In genomic region chr1:46757256-46757955, GRCh38 we compare ENCODE assay signal across 13 cellular contexts. TPM values are rescaled to one million over a fixed set of nuclear protein-coding genes. Genes with fewer than 3 reads are reported as not detected.
DNase-seq lines count a peak whose midpoint lies in the region; ATAC-seq and TF ChIP-seq lines count a peak whose summit lies in the region.
"Had no signal": no experiment of that assay in that cellular context is flagged by ENCODE, and none has a peak within 500 bp of the region (broad histone marks: within the 10 kb centered on the region; RNA-seq: fewer than 3 reads in every experiment).

No MANE protein-coding gene starts in this region.

- H3K9me3 ChIP-seq in H9 (ENCODE audit: control insufficient read depth, low read depth, low read length) (no peaks in the 10 kb centered on the region), esophagus (ENCODE audit: control insufficient read depth in 2 of 2, insufficient read depth in 1 of 2, low read depth in 1 of 2, low read length in 1 of 2) (no peaks in the 10 kb centered on the region), trophoblast cell (ENCODE audit: insufficient read depth, low read depth, low read length) (no peaks in the 10 kb centered on the region), A673 (ENCODE audit: low read depth, low read length, poor library complexity, severe bottlenecking) (no peaks in the 10 kb centered on the region)

- H3K14ac ChIP-seq in H9 (ENCODE audit: insufficient read depth, low read length), result no peak overlapping the region
- no peak overlapping the region for H3K14ac ChIP-seq in trophoblast cell (ENCODE audit: low read length)

- no peak overlapping the region for H3K27ac ChIP-seq in H9 (ENCODE audit: insufficient read length, low read depth, low read length)
- peak overlapping the region; percentile 75 to 85 for H3K27ac ChIP-seq in esophagus (ENCODE audit: low read depth in 2 of 2, low read length in 1 of 2)
- peak overlapping the region; percentile 62 for H3K27ac ChIP-seq in trophoblast cell (ENCODE audit: low read depth, low read length)
- H3K27ac ChIP-seq in A673 (ENCODE audit: low read depth, low read length, poor library complexity, severe bottlenecking), result no peak overlapping the region

- no peak overlapping the region for H4K12ac ChIP-seq in trophoblast cell (ENCODE audit: low read depth, low read length)

- no peaks in the 10 kb centered on the region for H3K79me2 ChIP-seq in H9 (ENCODE audit: insufficient read depth, low read length)
- H3K79me2 ChIP-seq in trophoblast cell (ENCODE audit: control insufficient read depth, insufficient read depth, low read length, poor library complexity), result no peaks in the 10 kb centered on the region

- no peak overlapping the region for H3K56ac ChIP-seq in H9 (ENCODE audit: insufficient read length, low read depth, low read length)

- no peak overlapping the region for H4K5ac ChIP-seq in H9 (ENCODE audit: insufficient read length, low read depth, low read length)

- H3K27me3 ChIP-seq in H9 (ENCODE audit: insufficient read depth, low read length) (no peaks in the 10 kb centered on the region), esophagus (ENCODE audit: control insufficient read depth in 1 of 2, insufficient read depth in 2 of 2, low read length in 2 of 2) (no peaks in the 10 kb centered on the region), trophoblast cell (ENCODE audit: insufficient read depth, low read length) (no peaks in the 10 kb centered on the region), A673 (replicated peaks; ENCODE audit: insufficient read depth, low read depth, low read length, poor library complexity) (peaks cover 34% of the 10 kb centered on the region)

- peak overlapping the region; percentile 29 to 90 (median 61); a peak in 6 of 7 replicates for H3K27ac Mint-ChIP-seq in H9
- no peak overlapping the region for H3K27ac Mint-ChIP-seq in natural killer cell
- H3K27ac Mint-ChIP-seq: CD8-positive, alpha-beta memory T cell had no signal

- H2BK120ac ChIP-seq in H9 (ENCODE audit: low read depth, low read length, poor library complexity, severe bottlenecking) (no peak overlapping the region), trophoblast cell (ENCODE audit: insufficient read depth, low read length, poor library complexity) (peak overlapping the region; percentile 15)

- BruUV-seq in A673 (replicated peaks; lab: Mats Ljungman, UMichigan), result no TSS peak

- H4K8ac ChIP-seq in H9 (replicated peaks; ENCODE audit: insufficient read length, low read depth, low read length) (no peak overlapping the region), trophoblast cell (ENCODE audit: low read depth, low read length) (no peak overlapping the region)

- H3K79me1 ChIP-seq in H9 (ENCODE audit: insufficient read depth, low read depth, low read length, poor library complexity, severe bottlenecking) (no peaks in the 10 kb centered on the region), trophoblast cell (ENCODE audit: low read length) (peaks cover 5% of the 10 kb centered on the region)

- H2BK12ac ChIP-seq in H9 (ENCODE audit: insufficient read length, low read depth, low read length), result no peak overlapping the region
- H2BK12ac ChIP-seq in trophoblast cell (ENCODE audit: low read length), result no peak overlapping the region

- H3K23ac ChIP-seq in H9 (ENCODE audit: insufficient read length, low read depth, low read length) (no peak overlapping the region), trophoblast cell (ENCODE audit: low read length) (no peak overlapping the region)

- no peak overlapping the region for H2BK20ac ChIP-seq in H9 (ENCODE audit: low read depth, low read length, poor library complexity, severe bottlenecking)

- H3K27me3 Mint-ChIP-seq in H9 (ENCODE audit: low read depth) (peaks cover 6% of the 10 kb centered on the region), natural killer cell (ENCODE audit: low read depth in 2 of 2) (peaks cover 35 to 51% of the 10 kb centered on the region in 2 donors)

- H3K4ac ChIP-seq in H9 (ENCODE audit: low read depth, low read length) (no peak overlapping the region), trophoblast cell (ENCODE audit: low read depth, low read length) (no peak overlapping the region)

- H3K9ac ChIP-seq in H9 (ENCODE audit: extremely low read depth, insufficient read length, low read length) (no peak overlapping the region), trophoblast cell (ENCODE audit: low read length) (no peak overlapping the region)

- H3K9me3 Mint-ChIP-seq in H9 (peaks cover 3 to 6% of the 10 kb centered on the region in 2 experiments; a peak in 3 of 5 replicates), natural killer cell (peaks cover 0 to 2% of the 10 kb centered on the region in 2 donors)

- no peak overlapping the region for H4K91ac ChIP-seq in H9 (ENCODE audit: insufficient read length, low read depth, low read length)
- peak overlapping the region; percentile 4 for H4K91ac ChIP-seq in trophoblast cell (ENCODE audit: low read depth, low read length)

- no peak overlapping the region for H2AK5ac ChIP-seq in H9 (ENCODE audit: insufficient read length, low read length)
- no peak overlapping the region for H2AK5ac ChIP-seq in trophoblast cell (ENCODE audit: low read length)

- no CpG with 5 or more reads among the region's 6 CpGs for WGBS in H9 (ENCODE audit: extremely low coverage, insufficient read length, low lambda C conversion rate)
- WGBS in esophagus, 2 donors, result 31 to 34% methylated on average over 6 of the region's 6 CpGs
- no CpG with 5 or more reads among the region's 6 CpGs for WGBS in trophoblast cell (ENCODE audit: extremely low coverage, insufficient coverage, insufficient read length)

- H2BK5ac ChIP-seq in H9 (ENCODE audit: insufficient read length, low read length) (no peak overlapping the region), trophoblast cell (ENCODE audit: low read depth, low read length, poor library complexity) (peak overlapping the region; percentile 45)

- no peaks in the 10 kb centered on the region; a peak in 1 of 7 replicates for H3K36me3 Mint-ChIP-seq in H9 (ENCODE audit: insufficient read depth in 1 of 3, low read depth in 3 of 3)
- no peaks in the 10 kb centered on the region for H3K36me3 Mint-ChIP-seq in natural killer cell
- H3K36me3 Mint-ChIP-seq: CD8-positive, alpha-beta memory T cell had no signal

- H3K4me2 ChIP-seq in H9 (ENCODE audit: insufficient read depth, insufficient read length, low read length), result no peak overlapping the region
- peak overlapping the region; percentile 38 for H3K4me2 ChIP-seq in trophoblast cell (ENCODE audit: low read length)

- H2AFZ ChIP-seq in H9 (ENCODE audit: low read length) (no peak overlapping the region), trophoblast cell (ENCODE audit: insufficient read depth, low read length, poor library complexity) (no peak overlapping the region)

- H3K4me3 ChIP-seq in esophagus (ENCODE audit: low read depth in 1 of 2, low read length in 2 of 2) (no peak overlapping the region), trophoblast cell (ENCODE audit: low read depth, low read length) (no peak overlapping the region), A673 (ENCODE audit: low read depth, low read length, poor library complexity, severe bottlenecking) (no peak overlapping the region)

- H3K18ac ChIP-seq in H9 (ENCODE audit: insufficient read length, low read depth, low read length) (no peak overlapping the region), trophoblast cell (ENCODE audit: low read length) (no peak overlapping the region)

- H3K23me2 ChIP-seq in H9 (ENCODE audit: insufficient read length, low read depth, low read length, poor library complexity, severe bottlenecking), result no peaks in the 10 kb centered on the region

- no peaks in the 10 kb centered on the region for H4K20me1 ChIP-seq in H9 (ENCODE audit: control insufficient read depth, insufficient read depth, insufficient read length)

- H3K4me3 Mint-ChIP-seq in H9 (peak overlapping the region in 1 of 2 experiments; percentile 39; a peak in 1 of 5 replicates), natural killer cell (no peak overlapping the region)
- H3K4me3 Mint-ChIP-seq: CD8-positive, alpha-beta memory T cell had no signal

- CTCF ChIA-PET in A673 (lab: Charles Lee), result no interaction called here

- H3K36me3 ChIP-seq in esophagus (ENCODE audit: control insufficient read depth in 2 of 2, insufficient read depth in 2 of 2, low read length in 1 of 2), result no peaks in the 10 kb centered on the region
- H3K36me3 ChIP-seq in trophoblast cell (ENCODE audit: control insufficient read depth in 1 of 2, insufficient read depth in 2 of 2, low read length in 2 of 2), result no peaks in the 10 kb centered on the region
- H3K36me3 ChIP-seq in A673 (ENCODE audit: insufficient read depth, low read length, poor library complexity, severe bottlenecking), result no peaks in the 10 kb centered on the region

- peak; percentile 58 for DNase-seq in H9
- DNase-seq in NCI-H510A treated with DMSO at 0.1 percent for 48 hours (lab: John Stamatoyannopoulos, UW), result peak; percentile 94
- DNase-seq in trophoblast cell, result peak; percentile 14 to 51
- no peak for DNase-seq in A673 (ENCODE audit: low spot score)
- DNase-seq in HuH-7.5 (ENCODE audit: low spot score), result no peak
- DNase-seq in natural killer cell, result no peak
- DNase-seq: CD8-positive, alpha-beta memory T cell; head of caudate nucleus; NCI-H1436; nucleus accumbens; SW 1271 had no signal

- intact Hi-C loops in A673 (cut with micrococcal nuclease; ENCODE audit: unreplicated experiment), result no loop called here
- intact Hi-C loops in natural killer cell (cut with micrococcal nuclease), result no loop called here

- no peak overlapping the region for H3T11ph ChIP-seq in H9 (ENCODE audit: low read length)

- TF ChIP-seq CTCF in H9 (conservative IDR thresholded peaks at IDR 0.05), result no peak
- no peak for TF ChIP-seq CTCF in A673 (conservative IDR thresholded peaks at IDR 0.05; ENCODE audit: low read depth, low read length)
- no peak for TF ChIP-seq CTCF in natural killer cell (IDR thresholded peaks at IDR 0.05)

- H3K4me1 ChIP-seq in H9 (ENCODE audit: insufficient read depth, low read length) (peaks cover 9% of the 10 kb centered on the region; the same call in 1 of the 2 replicates), esophagus (ENCODE audit: control insufficient read depth in 2 of 2, insufficient read depth in 2 of 2, low read length in 1 of 2) (peaks cover 2 to 15% of the 10 kb centered on the region in 2 donors), trophoblast cell (ENCODE audit: control insufficient read depth in 1 of 2, insufficient read depth in 2 of 2, low read length in 2 of 2) (peaks cover 17 to 20% of the 10 kb centered on the region in 2 experiments), A673 (ENCODE audit: insufficient read depth, low read length, poor library complexity, severe bottlenecking) (no peaks in the 10 kb centered on the region)

- H3K4me1 Mint-ChIP-seq in H9, result peaks cover 30 to 36% of the 10 kb centered on the region in 2 experiments
- H3K4me1 Mint-ChIP-seq in natural killer cell, result no peaks in the 10 kb centered on the region
- H3K4me1 Mint-ChIP-seq: CD8-positive, alpha-beta memory T cell had no signal

- POLR2A ChIA-PET in A673 (lab: Charles Lee; ENCODE audit: low non-redundant PET), result no interaction called here

- no peak overlapping the region for H2BK15ac ChIP-seq in H9 (ENCODE audit: low read depth, low read length)

- ATAC-seq in GM19467 (IDR thresholded peaks at IDR 0.05; ENCODE audit: unreplicated experiment) (no peak), natural killer cell (no peak)

RNA-seq across cellular contexts. Expression of gene EFCAB14, which starts 38.5 kb away (rescaled TPM):
- total RNA-seq in H9 (2021) (41.6 and 42.2 TPM in 2 replicates), A673 (2021) (38.6 and 39.8 TPM in 2 replicates), natural killer cell (100 to 1,000 TPM in 2 of 3 donors, 10 to 100 TPM in 1; 77.7 to 130 (median 119) TPM)
- 10 to 100 TPM; 19.3 to 27.8 TPM for polyA plus RNA-seq in esophagus
- 66.1 and 67.6 TPM in 2 replicates for polyA plus RNA-seq in trophoblast cell (2013)

RNA-seq across cellular contexts. Expression of gene CYP4B1, which starts 41.4 kb away (rescaled TPM):
- not detected in 2 replicates for total RNA-seq in H9 (2021)
- 10 to 100 TPM; 40.4 to 64.5 TPM for polyA plus RNA-seq in esophagus
- polyA plus RNA-seq in trophoblast cell (2013), result 0.06 and 0.07 TPM in 2 replicates
- not detected in 2 replicates for total RNA-seq in A673 (2021)
- not detected for total RNA-seq in natural killer cell
- total RNA-seq: CD8-positive, alpha-beta memory T cell had no signal
- polyA plus RNA-seq: CD8-positive, alpha-beta memory T cell had no signal

Comparison
In these comparisons a context has a peak if more than half of its experiments do, and no peak if none do; other contexts are left out.
1. DNase-seq: peak in H9 (single experiment), NCI-H510A treated with DMSO at 0.1 percent for 48 hours (single experiment) and trophoblast cell (2 of 2); none in A673 (single experiment), HuH-7.5 (single experiment) and natural killer cell (single experiment).
2. H3K27ac ChIP-seq: peak in esophagus (2 of 2) and trophoblast cell (single experiment); none in H9 (single experiment) and A673 (single experiment).
3. H3K27ac Mint-ChIP-seq: peak in H9 (3 of 3); none in natural killer cell (0 of 2).